1 cellular context compared by ENCODE assay signal in the genomic region with DNA sequence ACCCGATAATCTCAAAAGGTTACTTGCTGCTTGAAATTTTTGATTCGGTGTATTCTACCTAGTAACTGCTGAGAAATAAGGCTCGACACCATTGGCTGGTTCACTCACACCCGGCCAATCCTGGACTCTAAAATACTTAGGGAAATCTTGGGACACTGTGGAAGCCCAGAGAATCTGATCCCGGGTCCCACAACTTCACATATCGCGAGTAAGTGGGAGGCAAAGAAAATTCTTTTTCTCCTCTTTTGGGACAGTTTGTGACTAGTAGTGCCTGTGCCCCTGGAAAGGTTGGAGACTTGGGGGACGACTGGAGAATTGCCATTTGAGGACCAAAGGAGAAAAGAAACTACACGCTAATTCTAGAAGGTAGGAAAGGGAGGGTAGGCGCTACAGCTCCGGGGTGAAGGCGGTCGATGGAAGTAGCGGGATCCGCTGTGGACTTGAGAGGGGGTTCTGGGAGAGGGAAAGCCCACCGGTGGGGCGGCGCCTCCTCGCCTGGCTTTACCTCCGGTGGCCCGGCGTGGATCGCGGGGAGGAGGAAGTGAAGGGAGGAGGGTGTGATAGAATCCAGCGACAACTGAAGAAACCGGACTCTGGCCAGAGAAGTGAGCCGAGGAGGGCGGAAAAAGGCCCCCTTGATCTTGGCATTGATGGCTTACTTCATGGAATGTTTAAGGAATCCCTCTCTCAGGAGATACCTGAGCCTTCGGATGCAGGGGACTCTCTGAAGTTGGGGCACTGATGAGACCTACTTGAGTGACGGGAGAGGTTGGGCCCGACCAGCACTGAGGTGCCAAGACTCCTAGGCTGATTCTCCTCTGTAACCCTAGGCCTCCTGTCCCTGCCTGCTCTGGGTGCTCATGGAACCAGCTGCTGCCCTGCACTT.
TF ChIP-seq lines count a peak whose summit lies in the region.

No MANE protein-coding gene starts in this region.

TF ChIP-seq in HepG2, 621 proteins besides CTCF, POLR2A, EP300 and RAD21 (continued from another document and continues in another):
- TF ChIP-seq, protein P1, sequence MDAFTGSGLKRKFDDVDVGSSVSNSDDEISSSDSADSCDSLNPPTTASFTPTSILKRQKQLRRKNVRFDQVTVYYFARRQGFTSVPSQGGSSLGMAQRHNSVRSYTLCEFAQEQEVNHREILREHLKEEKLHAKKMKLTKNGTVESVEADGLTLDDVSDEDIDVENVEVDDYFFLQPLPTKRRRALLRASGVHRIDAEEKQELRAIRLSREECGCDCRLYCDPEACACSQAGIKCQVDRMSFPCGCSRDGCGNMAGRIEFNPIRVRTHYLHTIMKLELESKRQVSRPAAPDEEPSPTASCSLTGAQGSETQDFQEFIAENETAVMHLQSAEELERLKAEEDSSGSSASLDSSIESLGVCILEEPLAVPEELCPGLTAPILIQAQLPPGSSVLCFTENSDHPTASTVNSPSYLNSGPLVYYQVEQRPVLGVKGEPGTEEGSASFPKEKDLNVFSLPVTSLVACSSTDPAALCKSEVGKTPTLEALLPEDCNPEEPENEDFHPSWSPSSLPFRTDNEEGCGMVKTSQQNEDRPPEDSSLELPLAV (CRISPR knock-in tag; conservative IDR thresholded peaks at IDR 0.05; ENCODE audit: low read depth) = no peak
- TF ChIP-seq ZNF12 (CRISPR knock-in tag; IDR thresholded peaks at IDR 0.05) = no peak
- TF ChIP-seq FOXO1 (CRISPR knock-in tag; IDR thresholded peaks at IDR 0.05) = no peak
- no peak for TF ChIP-seq ZKSCAN8 (CRISPR knock-in tag; IDR thresholded peaks at IDR 0.05; ENCODE audit: borderline replicate concordance)
- no peak for TF ChIP-seq ZNF850 (CRISPR knock-in tag; conservative IDR thresholded peaks at IDR 0.05)
- TF ChIP-seq CCAR2 (optimal IDR thresholded peaks at IDR 0.05; ENCODE audit: low read depth, low read length) = no peak
- TF ChIP-seq, protein P2, sequence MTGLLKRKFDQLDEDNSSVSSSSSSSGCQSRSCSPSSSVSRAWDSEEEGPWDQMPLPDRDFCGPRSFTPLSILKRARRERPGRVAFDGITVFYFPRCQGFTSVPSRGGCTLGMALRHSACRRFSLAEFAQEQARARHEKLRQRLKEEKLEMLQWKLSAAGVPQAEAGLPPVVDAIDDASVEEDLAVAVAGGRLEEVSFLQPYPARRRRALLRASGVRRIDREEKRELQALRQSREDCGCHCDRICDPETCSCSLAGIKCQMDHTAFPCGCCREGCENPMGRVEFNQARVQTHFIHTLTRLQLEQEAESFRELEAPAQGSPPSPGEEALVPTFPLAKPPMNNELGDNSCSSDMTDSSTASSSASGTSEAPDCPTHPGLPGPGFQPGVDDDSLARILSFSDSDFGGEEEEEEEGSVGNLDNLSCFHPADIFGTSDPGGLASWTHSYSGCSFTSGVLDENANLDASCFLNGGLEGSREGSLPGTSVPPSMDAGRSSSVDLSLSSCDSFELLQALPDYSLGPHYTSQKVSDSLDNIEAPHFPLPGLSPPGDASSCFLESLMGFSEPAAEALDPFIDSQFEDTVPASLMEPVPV (CRISPR knock-in tag; IDR thresholded peaks at IDR 0.05) = no peak
- no peak for TF ChIP-seq RORA (CRISPR knock-in tag; IDR thresholded peaks at IDR 0.05)
- TF ChIP-seq, protein P3, sequence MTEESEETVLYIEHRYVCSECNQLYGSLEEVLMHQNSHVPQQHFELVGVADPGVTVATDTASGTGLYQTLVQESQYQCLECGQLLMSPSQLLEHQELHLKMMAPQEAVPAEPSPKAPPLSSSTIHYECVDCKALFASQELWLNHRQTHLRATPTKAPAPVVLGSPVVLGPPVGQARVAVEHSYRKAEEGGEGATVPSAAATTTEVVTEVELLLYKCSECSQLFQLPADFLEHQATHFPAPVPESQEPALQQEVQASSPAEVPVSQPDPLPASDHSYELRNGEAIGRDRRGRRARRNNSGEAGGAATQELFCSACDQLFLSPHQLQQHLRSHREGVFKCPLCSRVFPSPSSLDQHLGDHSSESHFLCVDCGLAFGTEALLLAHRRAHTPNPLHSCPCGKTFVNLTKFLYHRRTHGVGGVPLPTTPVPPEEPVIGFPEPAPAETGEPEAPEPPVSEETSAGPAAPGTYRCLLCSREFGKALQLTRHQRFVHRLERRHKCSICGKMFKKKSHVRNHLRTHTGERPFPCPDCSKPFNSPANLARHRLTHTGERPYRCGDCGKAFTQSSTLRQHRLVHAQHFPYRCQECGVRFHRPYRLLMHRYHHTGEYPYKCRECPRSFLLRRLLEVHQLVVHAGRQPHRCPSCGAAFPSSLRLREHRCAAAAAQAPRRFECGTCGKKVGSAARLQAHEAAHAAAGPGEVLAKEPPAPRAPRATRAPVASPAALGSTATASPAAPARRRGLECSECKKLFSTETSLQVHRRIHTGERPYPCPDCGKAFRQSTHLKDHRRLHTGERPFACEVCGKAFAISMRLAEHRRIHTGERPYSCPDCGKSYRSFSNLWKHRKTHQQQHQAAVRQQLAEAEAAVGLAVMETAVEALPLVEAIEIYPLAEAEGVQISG (CRISPR knock-in tag; IDR thresholded peaks at IDR 0.05) = peak; percentile 27
- TF ChIP-seq HOXA7 (CRISPR knock-in tag; IDR thresholded peaks at IDR 0.05) = no peak
- TF ChIP-seq, protein P4, sequence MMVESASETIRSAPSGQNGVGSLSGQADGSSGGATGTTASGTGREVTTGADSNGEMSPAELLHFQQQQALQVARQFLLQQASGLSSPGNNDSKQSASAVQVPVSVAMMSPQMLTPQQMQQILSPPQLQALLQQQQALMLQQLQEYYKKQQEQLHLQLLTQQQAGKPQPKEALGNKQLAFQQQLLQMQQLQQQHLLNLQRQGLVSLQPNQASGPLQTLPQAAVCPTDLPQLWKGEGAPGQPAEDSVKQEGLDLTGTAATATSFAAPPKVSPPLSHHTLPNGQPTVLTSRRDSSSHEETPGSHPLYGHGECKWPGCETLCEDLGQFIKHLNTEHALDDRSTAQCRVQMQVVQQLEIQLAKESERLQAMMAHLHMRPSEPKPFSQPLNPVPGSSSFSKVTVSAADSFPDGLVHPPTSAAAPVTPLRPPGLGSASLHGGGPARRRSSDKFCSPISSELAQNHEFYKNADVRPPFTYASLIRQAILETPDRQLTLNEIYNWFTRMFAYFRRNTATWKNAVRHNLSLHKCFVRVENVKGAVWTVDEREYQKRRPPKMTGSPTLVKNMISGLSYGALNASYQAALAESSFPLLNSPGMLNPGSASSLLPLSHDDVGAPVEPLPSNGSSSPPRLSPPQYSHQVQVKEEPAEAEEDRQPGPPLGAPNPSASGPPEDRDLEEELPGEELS (CRISPR knock-in tag; IDR thresholded peaks at IDR 0.05) = no peak
- TF ChIP-seq SCMH1 (CRISPR knock-in tag; IDR thresholded peaks at IDR 0.05; ENCODE audit: borderline replicate concordance) = no peak
- peak; percentile 27 for TF ChIP-seq ZNF547 (CRISPR knock-in tag; IDR thresholded peaks at IDR 0.05)
- TF ChIP-seq AHR (CRISPR knock-in tag; IDR thresholded peaks at IDR 0.05) = no peak
- TF ChIP-seq, protein P5, sequence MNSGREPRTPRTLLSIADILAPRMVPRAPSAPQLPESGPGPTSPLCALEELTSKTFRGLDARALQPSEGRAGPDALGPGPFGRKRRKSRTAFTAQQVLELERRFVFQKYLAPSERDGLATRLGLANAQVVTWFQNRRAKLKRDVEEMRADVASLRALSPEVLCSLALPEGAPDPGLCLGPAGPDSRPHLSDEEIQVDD (CRISPR knock-in tag; IDR thresholded peaks at IDR 0.05; ENCODE audit: borderline replicate concordance) = no peak
- peak; percentile 48; the same call in 1 of the 2 replicates for TF ChIP-seq ZNF264 (CRISPR knock-in tag; IDR thresholded peaks at IDR 0.05)
- TF ChIP-seq ZFP82 (CRISPR knock-in tag; IDR thresholded peaks at IDR 0.05; ENCODE audit: borderline replicate concordance) = no peak
- peak; percentile 49; the same call in 1 of the 2 replicates for TF ChIP-seq CAMTA2 (CRISPR knock-in tag; IDR thresholded peaks at IDR 0.05; ENCODE audit: borderline replicate concordance)
- TF ChIP-seq ZNF530 (CRISPR knock-in tag; IDR thresholded peaks at IDR 0.05; ENCODE audit: low read depth) = no peak
- TF ChIP-seq, protein P6, sequence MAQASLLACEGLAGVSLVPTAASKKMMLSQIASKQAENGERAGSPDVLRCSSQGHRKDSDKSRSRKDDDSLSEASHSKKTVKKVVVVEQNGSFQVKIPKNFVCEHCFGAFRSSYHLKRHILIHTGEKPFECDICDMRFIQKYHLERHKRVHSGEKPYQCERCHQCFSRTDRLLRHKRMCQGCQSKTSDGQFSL (CRISPR knock-in tag; IDR thresholded peaks at IDR 0.05) = no peak
- no peak for TF ChIP-seq KMT2B (CRISPR knock-in tag; IDR thresholded peaks at IDR 0.05)
- TF ChIP-seq, protein P7, sequence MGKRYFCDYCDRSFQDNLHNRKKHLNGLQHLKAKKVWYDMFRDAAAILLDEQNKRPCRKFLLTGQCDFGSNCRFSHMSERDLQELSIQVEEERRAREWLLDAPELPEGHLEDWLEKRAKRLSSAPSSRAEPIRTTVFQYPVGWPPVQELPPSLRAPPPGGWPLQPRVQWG (CRISPR knock-in tag; IDR thresholded peaks at IDR 0.05; ENCODE audit: borderline replicate concordance, low read depth) = no peak
- TF ChIP-seq, protein P8, sequence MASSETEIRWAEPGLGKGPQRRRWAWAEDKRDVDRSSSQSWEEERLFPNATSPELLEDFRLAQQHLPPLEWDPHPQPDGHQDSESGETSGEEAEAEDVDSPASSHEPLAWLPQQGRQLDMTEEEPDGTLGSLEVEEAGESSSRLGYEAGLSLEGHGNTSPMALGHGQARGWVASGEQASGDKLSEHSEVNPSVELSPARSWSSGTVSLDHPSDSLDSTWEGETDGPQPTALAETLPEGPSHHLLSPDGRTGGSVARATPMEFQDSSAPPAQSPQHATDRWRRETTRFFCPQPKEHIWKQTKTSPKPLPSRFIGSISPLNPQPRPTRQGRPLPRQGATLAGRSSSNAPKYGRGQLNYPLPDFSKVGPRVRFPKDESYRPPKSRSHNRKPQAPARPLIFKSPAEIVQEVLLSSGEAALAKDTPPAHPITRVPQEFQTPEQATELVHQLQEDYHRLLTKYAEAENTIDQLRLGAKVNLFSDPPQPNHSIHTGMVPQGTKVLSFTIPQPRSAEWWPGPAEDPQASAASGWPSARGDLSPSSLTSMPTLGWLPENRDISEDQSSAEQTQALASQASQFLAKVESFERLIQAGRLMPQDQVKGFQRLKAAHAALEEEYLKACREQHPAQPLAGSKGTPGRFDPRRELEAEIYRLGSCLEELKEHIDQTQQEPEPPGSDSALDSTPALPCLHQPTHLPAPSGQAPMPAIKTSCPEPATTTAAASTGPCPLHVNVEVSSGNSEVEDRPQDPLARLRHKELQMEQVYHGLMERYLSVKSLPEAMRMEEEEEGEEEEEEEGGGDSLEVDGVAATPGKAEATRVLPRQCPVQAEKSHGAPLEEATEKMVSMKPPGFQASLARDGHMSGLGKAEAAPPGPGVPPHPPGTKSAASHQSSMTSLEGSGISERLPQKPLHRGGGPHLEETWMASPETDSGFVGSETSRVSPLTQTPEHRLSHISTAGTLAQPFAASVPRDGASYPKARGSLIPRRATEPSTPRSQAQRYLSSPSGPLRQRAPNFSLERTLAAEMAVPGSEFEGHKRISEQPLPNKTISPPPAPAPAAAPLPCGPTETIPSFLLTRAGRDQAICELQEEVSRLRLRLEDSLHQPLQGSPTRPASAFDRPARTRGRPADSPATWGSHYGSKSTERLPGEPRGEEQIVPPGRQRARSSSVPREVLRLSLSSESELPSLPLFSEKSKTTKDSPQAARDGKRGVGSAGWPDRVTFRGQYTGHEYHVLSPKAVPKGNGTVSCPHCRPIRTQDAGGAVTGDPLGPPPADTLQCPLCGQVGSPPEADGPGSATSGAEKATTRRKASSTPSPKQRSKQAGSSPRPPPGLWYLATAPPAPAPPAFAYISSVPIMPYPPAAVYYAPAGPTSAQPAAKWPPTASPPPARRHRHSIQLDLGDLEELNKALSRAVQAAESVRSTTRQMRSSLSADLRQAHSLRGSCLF (CRISPR knock-in tag; IDR thresholded peaks at IDR 0.05; ENCODE audit: borderline replicate concordance) = no peak
- TF ChIP-seq, protein P9, sequence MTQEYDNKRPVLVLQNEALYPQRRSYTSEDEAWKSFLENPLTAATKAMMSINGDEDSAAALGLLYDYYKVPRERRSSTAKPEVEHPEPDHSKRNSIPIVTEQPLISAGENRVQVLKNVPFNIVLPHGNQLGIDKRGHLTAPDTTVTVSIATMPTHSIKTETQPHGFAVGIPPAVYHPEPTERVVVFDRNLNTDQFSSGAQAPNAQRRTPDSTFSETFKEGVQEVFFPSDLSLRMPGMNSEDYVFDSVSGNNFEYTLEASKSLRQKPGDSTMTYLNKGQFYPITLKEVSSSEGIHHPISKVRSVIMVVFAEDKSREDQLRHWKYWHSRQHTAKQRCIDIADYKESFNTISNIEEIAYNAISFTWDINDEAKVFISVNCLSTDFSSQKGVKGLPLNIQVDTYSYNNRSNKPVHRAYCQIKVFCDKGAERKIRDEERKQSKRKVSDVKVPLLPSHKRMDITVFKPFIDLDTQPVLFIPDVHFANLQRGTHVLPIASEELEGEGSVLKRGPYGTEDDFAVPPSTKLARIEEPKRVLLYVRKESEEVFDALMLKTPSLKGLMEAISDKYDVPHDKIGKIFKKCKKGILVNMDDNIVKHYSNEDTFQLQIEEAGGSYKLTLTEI (CRISPR knock-in tag; conservative IDR thresholded peaks at IDR 0.05) = no peak
- TF ChIP-seq ZNF883 (CRISPR knock-in tag; IDR thresholded peaks at IDR 0.05; ENCODE audit: not compliant biosample characterization) = peak; percentile 43
- TF ChIP-seq, protein P10, sequence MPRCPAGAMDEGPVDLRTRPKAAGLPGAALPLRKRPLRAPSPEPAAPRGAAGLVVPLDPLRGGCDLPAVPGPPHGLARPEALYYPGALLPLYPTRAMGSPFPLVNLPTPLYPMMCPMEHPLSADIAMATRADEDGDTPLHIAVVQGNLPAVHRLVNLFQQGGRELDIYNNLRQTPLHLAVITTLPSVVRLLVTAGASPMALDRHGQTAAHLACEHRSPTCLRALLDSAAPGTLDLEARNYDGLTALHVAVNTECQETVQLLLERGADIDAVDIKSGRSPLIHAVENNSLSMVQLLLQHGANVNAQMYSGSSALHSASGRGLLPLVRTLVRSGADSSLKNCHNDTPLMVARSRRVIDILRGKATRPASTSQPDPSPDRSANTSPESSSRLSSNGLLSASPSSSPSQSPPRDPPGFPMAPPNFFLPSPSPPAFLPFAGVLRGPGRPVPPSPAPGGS (CRISPR knock-in tag; IDR thresholded peaks at IDR 0.05) = no peak
- no peak for TF ChIP-seq CBX5 (CRISPR knock-in tag; IDR thresholded peaks at IDR 0.05; ENCODE audit: borderline replicate concordance)
- 0 out of 2 replicates have a peak, but pooled peaks have one; percentile 11 for TF ChIP-seq ZMYM4 (CRISPR knock-in tag; IDR thresholded peaks at IDR 0.05)
- TF ChIP-seq ZNF572 (CRISPR knock-in tag; IDR thresholded peaks at IDR 0.05) = 0 out of 2 replicates have a peak, but pooled peaks have one; percentile 30
- no peak for TF ChIP-seq RFX1 (IDR thresholded peaks at IDR 0.05)
- no peak for TF ChIP-seq ZNF382 (CRISPR knock-in tag; IDR thresholded peaks at IDR 0.05; ENCODE audit: borderline replicate concordance)
- TF ChIP-seq FOXA1 (IDR thresholded peaks at IDR 0.05) = no peak
- TF ChIP-seq FOXA1 (CRISPR knock-in tag; IDR thresholded peaks at IDR 0.05) = 0 out of 2 replicates have a peak, but pooled peaks have one; percentile 7
- TF ChIP-seq KAT8 (CRISPR knock-in tag; IDR thresholded peaks at IDR 0.05) = peak; percentile 20; the same call in 1 of the 2 replicates
- TF ChIP-seq ZFY (CRISPR knock-in tag; IDR thresholded peaks at IDR 0.05) = peak; percentile 60
- TF ChIP-seq ZNF235 (CRISPR knock-in tag; IDR thresholded peaks at IDR 0.05; ENCODE audit: borderline replicate concordance) = no peak
